21 cellular contexts compared by ENCODE assay signal in the genomic region with DNA sequence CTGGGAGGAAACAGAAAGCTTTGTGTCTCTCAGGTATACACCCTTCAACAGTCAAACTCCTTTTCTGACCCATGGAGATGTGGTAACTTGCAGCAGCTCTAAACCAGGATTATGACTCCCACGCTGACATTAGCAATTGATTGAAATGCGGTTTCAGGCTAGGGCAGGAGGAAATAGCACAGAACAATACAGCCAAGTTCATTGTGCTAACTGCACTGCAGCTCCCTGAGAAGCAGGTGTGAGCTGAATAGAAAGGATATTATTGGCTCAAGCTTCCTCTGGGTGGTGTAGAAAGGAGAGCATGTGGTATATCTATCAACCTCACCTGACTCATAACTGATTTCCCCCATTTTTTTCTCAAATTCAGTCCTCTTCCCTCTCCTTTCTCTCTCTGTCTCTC.
A peak's percentile ranks its signal among the peaks of the same experiment; 100 is the strongest.
DNase-seq lines count a peak whose midpoint lies in the region; FAIRE-seq and TF ChIP-seq lines count a peak whose summit lies in the region.
"Had no signal": no experiment of that assay in that cellular context is flagged by ENCODE, and none has a peak within 500 bp of the region (broad histone marks: within the 10 kb centered on the region; RNA-seq: fewer than 3 reads in every experiment).

No MANE protein-coding gene starts in this region.

- H3F3A ChIP-seq in MM.1S (ENCODE audit: insufficient read depth, low read length), result peaks cover 4% of the 10 kb centered on the region; the same call in 1 of the 2 replicates

- H3K36me3 ChIP-seq in MM.1S (replicated peaks; ENCODE audit: insufficient read depth, low read length) (no peaks in the 10 kb centered on the region), bronchial epithelial cell (ENCODE audit: control insufficient read depth, insufficient read depth, low read length) (no peaks in the 10 kb centered on the region), esophagus muscularis mucosa (no peaks in the 10 kb centered on the region)

- H3K79me2 ChIP-seq in MM.1S (ENCODE audit: low read length), result no peaks in the 10 kb centered on the region

- H3K27ac ChIP-seq in MM.1S (ENCODE audit: low read length) (peak overlapping the region; percentile 39; the same call in 1 of the 2 replicates), esophagus muscularis mucosa (replicated peaks in 1 of 4) (no peak overlapping the region)
- H3K27ac ChIP-seq: SK-N-MC had no signal

- H3K4me2 ChIP-seq in MM.1S (ENCODE audit: low read depth, low read length), result peak overlapping the region; percentile 43

- no peaks in the 10 kb centered on the region for H3K9me2 ChIP-seq in MM.1S (replicated peaks; ENCODE audit: insufficient read depth, low read length)

- H3K9ac ChIP-seq in MM.1S (ENCODE audit: low read length), result no peak overlapping the region

- H3K27me3 ChIP-seq in MM.1S (replicated peaks; ENCODE audit: insufficient read depth, low read length) (no peaks in the 10 kb centered on the region), bronchial epithelial cell (ENCODE audit: control insufficient read depth, insufficient read depth, low read length) (no peaks in the 10 kb centered on the region), esophagus muscularis mucosa (no peaks in the 10 kb centered on the region)

- TF ChIP-seq CTCF in GM20000 (IDR thresholded peaks at IDR 0.05; ENCODE audit: extremely low read depth, missing control alignments) (no peak), MM.1S (IDR thresholded peaks at IDR 0.05; ENCODE audit: low read length) (no peak), bronchial epithelial cell (IDR thresholded peaks at IDR 0.05; ENCODE audit: insufficient read depth, low read length, severe bottlenecking) (no peak), esophagus muscularis mucosa (IDR thresholded peaks at IDR 0.05) (no peak)

- H3K4me1 ChIP-seq in MM.1S (ENCODE audit: low read length), result peaks cover 15% of the 10 kb centered on the region; the same call in 1 of the 2 replicates
- H3K4me1 ChIP-seq in esophagus muscularis mucosa, result no peaks in the 10 kb centered on the region

- DNase-seq in GM20000 (ENCODE audit: low spot score) (peak; percentile 7), MM.1S (peak; percentile 73), bronchial epithelial cell (ENCODE audit: low read depth) (peak; percentile 69), lung microvascular endothelial cell (ENCODE audit: low read depth in 2 of 2) (peak; percentile 43 to 75), esophagus muscularis mucosa (ENCODE audit: extremely low spot score) (no peak), AG08395 (ENCODE audit: low spot score) (no peak)
- no peak for DNase-seq in stimulated activated CD4-positive, alpha-beta T cell treated with anti-CD3 and anti-CD28 coated beads, Interleukin-2, amount 100 ng/mL, for 24 hours
- DNase-seq: activated CD4-positive, alpha-beta T cell treated with anti-CD3 and anti-CD28 coated beads, Interleukin-2, amount 50 U/mL, for 1 hour; activated naive CD4-positive, alpha-beta T cell treated with anti-CD3 and anti-CD28 coated beads, Interleukin-2, amount 50 U/mL, for 16 hours; activated T-cell treated with anti-CD3 and anti-CD28 coated beads for 4 hours; C1 segment of cervical spinal cord; DMS53; naive thymus-derived CD8-positive, alpha-beta T cell; NCI-H1092; NCI-H446 treated with DMSO at 0.1 percent for 48 hours; PC-3; stimulated activated CD4-positive, alpha-beta T cell treated with anti-CD3 and anti-CD28 coated beads, Interleukin-12 subunit alpha, Interleukin-12 subunit beta, amount 100 ng/mL, for 4 hours; stimulated activated naive CD4-positive, alpha-beta T cell; trophoblast cell had no signal

- 44% methylated on average over 2 of the region's 2 CpGs for WGBS in esophagus muscularis mucosa

- H3K9me3 ChIP-seq in MM.1S (replicated peaks; ENCODE audit: insufficient read depth, low read length), result no peaks in the 10 kb centered on the region
- no peaks in the 10 kb centered on the region for H3K9me3 ChIP-seq in esophagus muscularis mucosa

- no peaks in the 10 kb centered on the region for H4K20me1 ChIP-seq in MM.1S (ENCODE audit: insufficient read depth, low read length)

- H2AFZ ChIP-seq in MM.1S (ENCODE audit: low read length), result peak overlapping the region; percentile 16; the same call in 1 of the 2 replicates

- H3K4me3 ChIP-seq in MM.1S (ENCODE audit: low read length), result no peak overlapping the region
- H3K4me3 ChIP-seq in bronchial epithelial cell (ENCODE audit: low read depth, low read length), result no peak overlapping the region
- H3K4me3 ChIP-seq in esophagus muscularis mucosa, result no peak overlapping the region
- H3K4me3 ChIP-seq: lung, SK-N-MC had no signal

- TF ChIP-seq EP300 in esophagus muscularis mucosa (IDR thresholded peaks at IDR 0.05), result no peak

- FAIRE-seq in bronchial epithelial cell (lab: Jason Lieb, UNC), result peak; percentile 97

- intact Hi-C loops in esophagus muscularis mucosa (cut with DNase I), result no loop called here

- TF ChIP-seq POLR2A in esophagus muscularis mucosa (IDR thresholded peaks at IDR 0.05; ENCODE audit: low read depth), result no peak

Comparison
In these comparisons a context has a peak if more than half of its experiments do, and no peak if none do; other contexts are left out.
1. DNase-seq: peak in GM20000 (single experiment), MM.1S (single experiment), bronchial epithelial cell (single experiment) and lung microvascular endothelial cell (2 of 2); none in esophagus muscularis mucosa (single experiment), AG08395 (single experiment) and stimulated activated CD4-positive, alpha-beta T cell treated with anti-CD3 and anti-CD28 coated beads, Interleukin-2, amount 100 ng/mL, for 24 hours (0 of 2).